Comparison of ENCODE assay signal across 18 cellular contexts in the genomic region with DNA sequence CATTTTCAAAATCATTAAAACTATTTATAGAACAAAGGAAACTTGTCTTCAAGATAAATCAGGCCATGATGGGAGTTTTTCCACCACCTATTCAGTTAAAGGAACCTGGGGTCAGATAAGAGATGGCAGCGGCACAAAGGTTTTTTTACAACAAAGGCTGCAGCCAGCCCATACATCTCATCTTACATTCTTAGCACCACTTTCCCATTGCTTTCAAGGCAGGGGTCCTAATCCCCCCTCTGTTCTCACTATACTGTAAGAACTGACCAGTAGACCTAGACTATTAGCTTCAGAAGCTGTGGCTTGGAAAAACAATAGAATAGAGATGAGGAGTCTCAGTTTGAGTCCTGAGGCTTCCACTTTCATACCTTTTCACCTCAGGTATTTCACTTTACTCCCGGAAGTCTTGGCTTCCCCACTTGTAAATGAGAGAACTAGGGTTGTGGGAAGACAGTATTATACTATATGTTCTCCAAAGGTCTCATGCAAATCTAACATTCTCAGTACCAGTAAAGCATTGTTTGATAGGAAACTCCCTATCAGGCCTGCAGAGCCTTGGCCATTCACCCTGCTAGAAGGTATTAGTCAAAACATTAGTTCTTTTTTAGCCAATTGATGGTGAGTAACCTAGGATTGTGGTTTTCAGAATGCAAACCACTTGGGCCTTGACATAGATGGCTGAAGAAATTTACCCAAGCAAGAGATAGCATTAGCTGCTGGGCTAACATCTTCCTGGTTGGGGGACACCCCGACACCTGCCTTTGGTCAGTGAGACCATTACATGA.
DNase-seq lines count a peak whose midpoint lies in the region; ATAC-seq, FAIRE-seq and TF ChIP-seq lines count a peak whose summit lies in the region.
"Had no signal": no experiment of that assay in that cellular context is flagged by ENCODE, and none has a peak within 500 bp of the region (broad histone marks: within the 10 kb centered on the region; RNA-seq: fewer than 3 reads in every experiment).

No MANE protein-coding gene starts in this region.

- no peak overlapping the region for H3K9ac ChIP-seq in kidney (ENCODE audit: low read length in 2 of 2)

- in situ Hi-C loops in gastrocnemius medialis (cut with MboI; ENCODE audit: low sequenced_read_pairs in 4 of 4): no loop called here

- WGBS in spleen, 5 donors: 49 to 67% (median 62%) methylated on average over 3 of the region's 3 CpGs

- intact Hi-C loops in kidney (cut with DNase I): no loop called here
- intact Hi-C loops in spleen (cut with DNase I; ENCODE audit: low total_unique reads): no loop called here
- intact Hi-C loops in gastrocnemius medialis (cut with DNase I; ENCODE audit: low total_unique reads): no loop called here

- no peak for FAIRE-seq in kidney (lab: Jason Lieb, UNC)
- FAIRE-seq: A204.1, endothelial cell of umbilical vein, keratinocyte had no signal

- peaks cover 0 to 3% of the 10 kb centered on the region in 2 donors for H3K9me3 Mint-ChIP-seq in stimulated activated naive CD8-positive, alpha-beta T cell treated with anti-CD3 and anti-CD28 coated beads, Interleukin-15, amount 100 ng/mL, for 72 hours
- H3K9me3 Mint-ChIP-seq: activated naive CD4-positive, alpha-beta T cell treated with anti-CD3 and anti-CD28 coated beads for 36 hours; CD8-positive, alpha-beta memory T cell had no signal

- no peaks in the 10 kb centered on the region for H3K36me3 ChIP-seq in kidney (ENCODE audit: control insufficient read depth in 1 of 2, insufficient read depth in 2 of 2, low read length in 2 of 2)
- H3K36me3 ChIP-seq in spleen: no peaks in the 10 kb centered on the region
- H3K36me3 ChIP-seq in gastrocnemius medialis: no peaks in the 10 kb centered on the region

- TF ChIP-seq CTCF in kidney (IDR thresholded peaks at IDR 0.05; ENCODE audit: borderline replicate concordance, extremely low read depth, insufficient read depth) (no peak), spleen (IDR thresholded peaks at IDR 0.05 in 8 of 11, conservative IDR thresholded peaks at IDR 0.05 in 3 of 11) (no peak), gastrocnemius medialis (IDR thresholded peaks at IDR 0.05 in 4 of 5, conservative IDR thresholded peaks at IDR 0.05 in 1 of 5) (no peak)

- no peaks in the 10 kb centered on the region for H3K27me3 ChIP-seq in spleen (replicated peaks in 1 of 7)
- H3K27me3 ChIP-seq in gastrocnemius medialis: no peaks in the 10 kb centered on the region

- no peak overlapping the region for H3K4me3 ChIP-seq in kidney (ENCODE audit: low read length in 2 of 2)
- no peak overlapping the region for H3K4me3 ChIP-seq in spleen
- no peak overlapping the region for H3K4me3 ChIP-seq in gastrocnemius medialis

- no peak overlapping the region for H3K27ac Mint-ChIP-seq in stimulated activated naive CD8-positive, alpha-beta T cell treated with anti-CD3 and anti-CD28 coated beads, Interleukin-15, amount 100 ng/mL, for 72 hours
- H3K27ac Mint-ChIP-seq: activated naive CD4-positive, alpha-beta T cell treated with anti-CD3 and anti-CD28 coated beads for 36 hours; CD8-positive, alpha-beta memory T cell had no signal

- H3K4me1 Mint-ChIP-seq in stimulated activated naive CD8-positive, alpha-beta T cell treated with anti-CD3 and anti-CD28 coated beads, Interleukin-15, amount 100 ng/mL, for 72 hours: no peaks in the 10 kb centered on the region
- H3K4me1 Mint-ChIP-seq: CD8-positive, alpha-beta memory T cell had no signal

- peak; percentile 97 for ATAC-seq in stimulated activated naive CD8-positive, alpha-beta T cell treated with anti-CD3 and anti-CD28 coated beads, Interleukin-15, amount 100 ng/mL, for 72 hours
- no peak for ATAC-seq in stimulated activated naive CD8-positive, alpha-beta T cell treated with anti-CD3 and anti-CD28 coated beads, Interleukin-15, Interleukin-2, amounts not matched to agents 100 U/mL and 50 U/mL, for 24 hours
- ATAC-seq in HG02610 (IDR thresholded peaks at IDR 0.05; ENCODE audit: unreplicated experiment): peak; percentile 95
- ATAC-seq in HG03354 (IDR thresholded peaks at IDR 0.05; ENCODE audit: poor library complexity, severe bottlenecking, unreplicated experiment): peak; percentile 77
- ATAC-seq in gastrocnemius medialis: no peak

- TF ChIP-seq POLR2A in spleen (IDR thresholded peaks at IDR 0.05) (no peak), gastrocnemius medialis (IDR thresholded peaks at IDR 0.05) (no peak)

- peaks cover 9% of the 10 kb centered on the region for H3K27me3 Mint-ChIP-seq in stimulated activated naive CD8-positive, alpha-beta T cell treated with anti-CD3 and anti-CD28 coated beads, Interleukin-15, amount 100 ng/mL, for 72 hours

- H3K27ac ChIP-seq in kidney (ENCODE audit: low read depth in 2 of 2, low read length in 2 of 2) (no peak overlapping the region), spleen (no peak overlapping the region), gastrocnemius medialis (no peak overlapping the region)

- H3K4me1 ChIP-seq in kidney (ENCODE audit: control insufficient read depth in 1 of 2, insufficient read depth in 1 of 2, low read depth in 1 of 2, low read length in 2 of 2) (no peaks in the 10 kb centered on the region), spleen (no peaks in the 10 kb centered on the region), gastrocnemius medialis (no peaks in the 10 kb centered on the region)

- no peak overlapping the region for H3K4me3 Mint-ChIP-seq in stimulated activated naive CD8-positive, alpha-beta T cell treated with anti-CD3 and anti-CD28 coated beads, Interleukin-15, amount 100 ng/mL, for 72 hours
- H3K4me3 Mint-ChIP-seq: activated naive CD4-positive, alpha-beta T cell treated with anti-CD3 and anti-CD28 coated beads for 36 hours; CD8-positive, alpha-beta memory T cell had no signal

- H3K9me3 ChIP-seq in kidney (ENCODE audit: control insufficient read depth in 1 of 2, low read length in 2 of 2) (no peaks in the 10 kb centered on the region), spleen (peaks cover 0 to 19% (median 0%) of the 10 kb centered on the region in 8 donors), gastrocnemius medialis (no peaks in the 10 kb centered on the region)

- peak in 1 of 2 donors; percentile 9 for DNase-seq in stimulated activated naive CD8-positive, alpha-beta T cell treated with anti-CD3 and anti-CD28 coated beads, Interleukin-15, amount 100 ng/mL, for 72 hours
- no peak for DNase-seq in stimulated activated naive CD8-positive, alpha-beta T cell treated with anti-CD3 and anti-CD28 coated beads, Interleukin-15, Interleukin-2, amounts not matched to agents 100 U/mL and 50 U/mL, for 24 hours
- DNase-seq in GM19240 (ENCODE audit: insufficient read length, low spot score) (no peak), kidney (no peak), spleen (no peak), gastrocnemius medialis (no peak)
- DNase-seq: activated naive CD4-positive, alpha-beta T cell treated with anti-CD3 and anti-CD28 coated beads for 36 hours; CD8-positive, alpha-beta memory T cell; KG1; NCI-H146; SHP77 treated with DMSO at 0.1 percent for 48 hours; stimulated activated CD4-positive, alpha-beta T cell treated with anti-CD3 and anti-CD28 coated beads, Interleukin-15, amount 100 ng/mL, for 24 hours; trophoblast cell had no signal

Comparison
In these comparisons a context has a peak if more than half of its experiments do, and no peak if none do; other contexts are left out.
1. ATAC-seq: peak in stimulated activated naive CD8-positive, alpha-beta T cell treated with anti-CD3 and anti-CD28 coated beads, Interleukin-15, amount 100 ng/mL, for 72 hours (single experiment), HG02610 (single experiment) and HG03354 (single experiment); none in stimulated activated naive CD8-positive, alpha-beta T cell treated with anti-CD3 and anti-CD28 coated beads, Interleukin-15, Interleukin-2, amounts not matched to agents 100 U/mL and 50 U/mL, for 24 hours (single experiment) and gastrocnemius medialis (0 of 2).